Comparison of ENCODE assay signal across 24 cellular contexts in the genomic region with DNA sequence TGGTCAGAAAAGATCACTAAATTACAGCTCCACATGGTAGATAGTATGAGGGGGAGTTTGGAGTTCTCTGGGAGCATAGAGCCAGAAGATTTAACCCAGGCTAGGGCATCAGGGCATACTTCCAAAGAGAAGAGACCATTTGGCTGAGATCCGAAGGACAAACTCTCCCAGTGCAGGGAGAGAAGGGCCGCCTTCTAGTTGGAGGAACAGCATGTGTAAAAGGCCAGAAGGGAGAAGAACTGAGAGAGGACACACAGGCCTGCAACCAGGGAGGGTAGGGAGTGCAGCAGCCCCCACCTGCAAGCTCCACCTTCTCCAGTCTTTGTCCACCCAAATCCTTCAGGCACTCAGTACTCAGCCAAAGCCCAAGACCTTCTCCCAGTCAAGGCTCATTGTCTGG.
A peak's percentile ranks its signal among the peaks of the same experiment; 100 is the strongest.
DNase-seq lines count a peak whose midpoint lies in the region; ATAC-seq and TF ChIP-seq lines count a peak whose summit lies in the region.
"Had no signal": no experiment of that assay in that cellular context is flagged by ENCODE, and none has a peak within 500 bp of the region (broad histone marks: within the 10 kb centered on the region; RNA-seq: fewer than 3 reads in every experiment).

No MANE protein-coding gene starts in this region.

- H4K20me1 ChIP-seq in SK-N-SH (ENCODE audit: insufficient read depth) = no peaks in the 10 kb centered on the region
- H4K20me1 ChIP-seq: BLaER1 treated with 17β-estradiol and CSF1 and Interleukin-3, amounts not matched to agents 10 nM and 100 nM had no signal

- POLR2A ChIA-PET in SK-N-SH (lab: Yijun Ruan, JAX) = no interaction called here

- H2AFZ ChIP-seq in SK-N-SH (ENCODE audit: low read depth) = no peak overlapping the region
- H2AFZ ChIP-seq: GM23338 had no signal

- no peak for TF ChIP-seq RAD21 in SK-N-SH (IDR thresholded peaks at IDR 0.05; ENCODE audit: low read length)

- no peaks in the 10 kb centered on the region for H3K27me3 ChIP-seq in SJCRH30
- H3K27me3 ChIP-seq in mucosa of rectum (ENCODE audit: control insufficient read depth in 2 of 2, insufficient read depth in 2 of 2, low read length in 2 of 2) = no peaks in the 10 kb centered on the region
- no peaks in the 10 kb centered on the region for H3K27me3 ChIP-seq in skeletal muscle satellite cell (ENCODE audit: control insufficient read depth, insufficient read depth, low read length)
- H3K27me3 ChIP-seq in uterus = no peaks in the 10 kb centered on the region
- no peaks in the 10 kb centered on the region for H3K27me3 ChIP-seq in SK-N-SH (ENCODE audit: insufficient read depth)
- H3K27me3 ChIP-seq: BLaER1 treated with 17β-estradiol and CSF1 and Interleukin-3, amounts not matched to agents 10 nM and 100 nM; MG63 had no signal

- ATAC-seq in HG02759 (IDR thresholded peaks at IDR 0.05; ENCODE audit: unreplicated experiment) = no peak
- ATAC-seq: GM23338 had no signal

- TF ChIP-seq EP300 in SK-N-SH (IDR thresholded peaks at IDR 0.05; ENCODE audit: borderline replicate concordance in 1 of 2, low read depth in 1 of 2, low read length in 1 of 2) = no peak

- CTCF ChIA-PET in SK-N-SH (lab: Yijun Ruan, JAX) = interaction anchor here (1.2 to 3.7 kb wide), 3 partner anchors 101 to 192 kb away, joined by 3 to 14 read pairs (median 7); partner anchors contain the start of gene ANTXR1

- no peaks in the 10 kb centered on the region for H3K9me2 ChIP-seq in SK-N-SH

- no peaks in the 10 kb centered on the region; the same call in 1 of the 2 replicates for H3K79me2 ChIP-seq in SK-N-SH (ENCODE audit: insufficient read depth)

- H3K27ac ChIP-seq in SJCRH30 = peak overlapping the region; percentile 39
- peak overlapping the region; percentile 0 to 15 for H3K27ac ChIP-seq in mucosa of rectum (ENCODE audit: low read depth in 2 of 2, low read length in 2 of 2)
- H3K27ac ChIP-seq in uterus = peak overlapping the region; percentile 72 to 86
- H3K27ac ChIP-seq in SK-N-SH (ENCODE audit: low read depth in 2 of 2, low read length in 1 of 2) = no peak overlapping the region
- H3K27ac ChIP-seq: BLaER1 treated with 17β-estradiol and CSF1 and Interleukin-3, amounts not matched to agents 10 nM and 100 nM had no signal

- H3K4me3 ChIP-seq in SJCRH30 (no peak overlapping the region), mucosa of rectum (ENCODE audit: low read length in 2 of 2) (no peak overlapping the region), skeletal muscle satellite cell (ENCODE audit: low read length) (no peak overlapping the region), uterus (no peak overlapping the region), SK-N-SH (ENCODE audit: low read depth in 2 of 2, low read length in 1 of 2) (no peak overlapping the region)
- H3K4me3 ChIP-seq: BLaER1 treated with 17β-estradiol and CSF1 and Interleukin-3, amounts not matched to agents 10 nM and 100 nM; GM23338; MG63 had no signal

- H3K9ac ChIP-seq in mucosa of rectum (ENCODE audit: low read depth in 1 of 2, low read length in 2 of 2) (no peak overlapping the region), skeletal muscle satellite cell (ENCODE audit: low read depth, low read length) (peak overlapping the region; percentile 72), SK-N-SH (no peak overlapping the region)
- H3K9ac ChIP-seq: BLaER1 treated with 17β-estradiol and CSF1 and Interleukin-3, amounts not matched to agents 10 nM and 100 nM had no signal

- H3K4me2 ChIP-seq in skeletal muscle satellite cell (ENCODE audit: low read length) (no peak overlapping the region), SK-N-SH (no peak overlapping the region)
- H3K4me2 ChIP-seq: GM23338 had no signal

- WGBS in SK-N-SH (ENCODE audit: low lambda C conversion rate) = 100% methylated on average over 2 of the region's 2 CpGs

- no peak for TF ChIP-seq POLR2A in uterus (IDR thresholded peaks at IDR 0.05)

- TF ChIP-seq CTCF in uterus (IDR thresholded peaks at IDR 0.05) = no peak
- TF ChIP-seq CTCF in SK-N-SH (IDR thresholded peaks at IDR 0.05) = no peak

- intact Hi-C loops in uterus (cut with DNase I; ENCODE audit: low total_unique reads) = no loop called here

- H3K4me1 ChIP-seq in SJCRH30 (peaks cover 36% of the 10 kb centered on the region), mucosa of rectum (ENCODE audit: control insufficient read depth in 2 of 2, insufficient read depth in 2 of 2, low read length in 2 of 2) (no peaks in the 10 kb centered on the region), skeletal muscle satellite cell (ENCODE audit: control insufficient read depth, insufficient read depth, low read length) (peaks cover 59% of the 10 kb centered on the region), uterus (peaks cover 0 to 8% of the 10 kb centered on the region in 2 donors), SK-N-SH (ENCODE audit: control insufficient read depth in 1 of 2, insufficient read depth in 2 of 2, low read depth in 1 of 2, low read length in 1 of 2) (peaks cover 0 to 2% of the 10 kb centered on the region in 2 experiments; a peak in 1 of 4 replicates)

- no peaks in the 10 kb centered on the region for H3F3A ChIP-seq in SK-N-SH (replicated peaks; ENCODE audit: insufficient read depth)

- peaks cover 27% of the 10 kb centered on the region for H3K36me3 ChIP-seq in SJCRH30
- H3K36me3 ChIP-seq in mucosa of rectum (ENCODE audit: control insufficient read depth in 2 of 2, insufficient read depth in 2 of 2, low read length in 2 of 2) = no peaks in the 10 kb centered on the region
- H3K36me3 ChIP-seq in skeletal muscle satellite cell (ENCODE audit: insufficient read depth, low read length) = peaks cover 23% of the 10 kb centered on the region
- no peaks in the 10 kb centered on the region for H3K36me3 ChIP-seq in uterus
- H3K36me3 ChIP-seq in SK-N-SH (replicated peaks in 1 of 2; ENCODE audit: control insufficient read depth in 1 of 2, insufficient read depth in 2 of 2, low read length in 1 of 2) = peaks cover 45 to 55% of the 10 kb centered on the region in 2 experiments
- H3K36me3 ChIP-seq: BLaER1 treated with 17β-estradiol and CSF1 and Interleukin-3, amounts not matched to agents 10 nM and 100 nM had no signal

- DNase-seq in SJCRH30 (no peak), uterus (peak in 1 of 2 donors; percentile 36), SK-N-SH (no peak)
- no peak for DNase-seq in stimulated activated CD4-positive, alpha-beta T cell treated with anti-CD3 and anti-CD28 coated beads, Interleukin-1b, Interleukin-23, amount 100 ng/mL, for 48 hours
- DNase-seq: AML-193; CD4-positive, alpha-beta T cell; DMS53; HCEC 1CT; IMR-90; KG1; MG63; NCI-H1105 treated with DMSO at 0.1 percent for 48 hours; NCI-H146; NCI-H2029 treated with DMSO at 0.1 percent for 48 hours; NCI-H2227 treated with DMSO at 0.1 percent for 48 hours; NCI-H510A; NCI-H69; Right ventricle myocardium superior; RPMI8226 had no signal

- H3K9me3 ChIP-seq in SJCRH30 (replicated peaks) = no peaks in the 10 kb centered on the region
- no peaks in the 10 kb centered on the region for H3K9me3 ChIP-seq in mucosa of rectum (ENCODE audit: control insufficient read depth in 2 of 2, low read length in 2 of 2)
- H3K9me3 ChIP-seq in skeletal muscle satellite cell (replicated peaks; ENCODE audit: low read length) = no peaks in the 10 kb centered on the region
- H3K9me3 ChIP-seq in uterus = no peaks in the 10 kb centered on the region
- H3K9me3 ChIP-seq in SK-N-SH = no peaks in the 10 kb centered on the region
- H3K9me3 ChIP-seq: MG63 had no signal

TF ChIP-seq in SK-N-SH, 30 proteins besides CTCF, POLR2A, EP300 and RAD21 (continues in another document):
- no peak for TF ChIP-seq SMC3 (IDR thresholded peaks at IDR 0.05; ENCODE audit: low read depth, low read length)
- TF ChIP-seq IRF3 (IDR thresholded peaks at IDR 0.05; ENCODE audit: low read depth, low read length) = no peak
- no peak for TF ChIP-seq NFIC (IDR thresholded peaks at IDR 0.05; ENCODE audit: borderline replicate concordance)
- TF ChIP-seq MAX (IDR thresholded peaks at IDR 0.05; ENCODE audit: low read depth) = no peak
- no peak for TF ChIP-seq ZBTB33 (IDR thresholded peaks at IDR 0.05; ENCODE audit: borderline replicate concordance, low read depth)
- no peak for TF ChIP-seq FOXJ3 (CRISPR knock-in tag; IDR thresholded peaks at IDR 0.05)

Comparison
In these comparisons a context has a peak if more than half of its experiments do, and no peak if none do; other contexts are left out.
1. H3K27ac ChIP-seq: peak in SJCRH30 (single experiment), mucosa of rectum (2 of 2) and uterus (2 of 2); none in SK-N-SH (0 of 2).